2 cellular contexts compared by ENCODE assay signal in genomic region chr9:133667759-133668450, GRCh38.
TF ChIP-seq lines count a peak whose summit lies in the region.

No MANE protein-coding gene starts in this region.

TF ChIP-seq in IMR-90, 13 proteins besides CTCF, POLR2A, EP300 and RAD21:
- TF ChIP-seq CEBPB (IDR thresholded peaks at IDR 0.05; ENCODE audit: low read depth, low read length) (no peak), SMC3 (IDR thresholded peaks at IDR 0.05; ENCODE audit: low read depth, low read length) (no peak), MAFK (IDR thresholded peaks at IDR 0.05; ENCODE audit: low read depth, low read length) (no peak), FOS (IDR thresholded peaks at IDR 0.05; ENCODE audit: low read depth, low read length) (no peak), BHLHE40 (IDR thresholded peaks at IDR 0.05; ENCODE audit: low read depth, low read length) (no peak), NFE2L2 (IDR thresholded peaks at IDR 0.05; ENCODE audit: low read depth, low read length) (no peak), MXI1 (IDR thresholded peaks at IDR 0.05; ENCODE audit: borderline replicate concordance, low read depth, low read length) (no peak)
- TF ChIP-seq, protein P1, sequence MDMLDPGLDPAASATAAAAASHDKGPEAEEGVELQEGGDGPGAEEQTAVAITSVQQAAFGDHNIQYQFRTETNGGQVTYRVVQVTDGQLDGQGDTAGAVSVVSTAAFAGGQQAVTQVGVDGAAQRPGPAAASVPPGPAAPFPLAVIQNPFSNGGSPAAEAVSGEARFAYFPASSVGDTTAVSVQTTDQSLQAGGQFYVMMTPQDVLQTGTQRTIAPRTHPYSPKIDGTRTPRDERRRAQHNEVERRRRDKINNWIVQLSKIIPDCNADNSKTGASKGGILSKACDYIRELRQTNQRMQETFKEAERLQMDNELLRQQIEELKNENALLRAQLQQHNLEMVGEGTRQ (IDR thresholded peaks at IDR 0.05; ENCODE audit: low read depth, low read length): no peak
TF ChIP-seq in IMR-90: peak in this region for 0.

TF ChIP-seq in H1, 55 proteins besides CTCF, POLR2A, EP300 and RAD21:
- TF ChIP-seq SIN3A (conservative IDR thresholded peaks at IDR 0.05 in 1 of 2, IDR thresholded peaks at IDR 0.05 in 1 of 2; ENCODE audit: low read depth in 1 of 2, low read length in 2 of 2) (no peak), SRF (IDR thresholded peaks at IDR 0.05; ENCODE audit: low read depth, low read length) (no peak), NRF1 (IDR thresholded peaks at IDR 0.05; ENCODE audit: low read depth, low read length) (no peak), SP2 (IDR thresholded peaks at IDR 0.05; ENCODE audit: low read length) (no peak), BACH1 (IDR thresholded peaks at IDR 0.05; ENCODE audit: low read length) (no peak), CBX8 (IDR thresholded peaks at IDR 0.05; ENCODE audit: borderline replicate concordance, low read depth, low read length) (no peak), TBP (IDR thresholded peaks at IDR 0.05; ENCODE audit: low read depth, low read length) (no peak), ASH2L (IDR thresholded peaks at IDR 0.05; ENCODE audit: low read length) (no peak), SAP30 (IDR thresholded peaks at IDR 0.05; ENCODE audit: insufficient read depth, insufficient replicate concordance, low read length) (no peak), CHD1 (IDR thresholded peaks at IDR 0.05; ENCODE audit: low read depth, low read length) (no peak), JUND (IDR thresholded peaks at IDR 0.05; ENCODE audit: low read length) (no peak), RBBP5 (IDR thresholded peaks at IDR 0.05; ENCODE audit: borderline replicate concordance, low read depth, low read length) (no peak)
